18 cellular contexts compared by ENCODE assay signal in genomic region chr5:138951986-138952735, GRCh38.
DNase-seq lines count a peak whose midpoint lies in the region; ATAC-seq and TF ChIP-seq lines count a peak whose summit lies in the region.
"Had no signal": no experiment of that assay in that cellular context is flagged by ENCODE, and none has a peak within 500 bp of the region (broad histone marks: within the 10 kb centered on the region; RNA-seq: fewer than 3 reads in every experiment).

No MANE protein-coding gene starts in this region.

- no peak overlapping the region for H2BK15ac ChIP-seq in H9 (ENCODE audit: low read depth, low read length)

- no peak for TF ChIP-seq POLR2A in adrenal gland (IDR thresholded peaks at IDR 0.05)

- no peak overlapping the region for H3K56ac ChIP-seq in H9 (ENCODE audit: insufficient read length, low read depth, low read length)

- no peak overlapping the region for H2BK12ac ChIP-seq in H9 (ENCODE audit: insufficient read length, low read depth, low read length)

- no peak for TF ChIP-seq CTCF in H9 (conservative IDR thresholded peaks at IDR 0.05)
- TF ChIP-seq CTCF in adrenal gland (IDR thresholded peaks at IDR 0.05): no peak
- no peak for TF ChIP-seq CTCF in lung (IDR thresholded peaks at IDR 0.05; ENCODE audit: control extremely low read depth, extremely low read depth)

- no peaks in the 10 kb centered on the region for H3K79me2 ChIP-seq in H9 (ENCODE audit: insufficient read depth, low read length)

- H4K5ac ChIP-seq in H9 (ENCODE audit: insufficient read length, low read depth, low read length): no peak overlapping the region

- no peak overlapping the region for H2BK120ac ChIP-seq in H9 (ENCODE audit: low read depth, low read length, poor library complexity, severe bottlenecking)

- H3K18ac ChIP-seq in H9 (ENCODE audit: insufficient read length, low read depth, low read length): no peak overlapping the region

- no peak overlapping the region for H3K4me3 Mint-ChIP-seq in H9
- H3K4me3 Mint-ChIP-seq in activated T-helper 17 cell treated with anti-CD3 and anti-CD28 coated beads, Interleukin-2, amount 50 U/mL, for 72 hours: no peak overlapping the region
- H3K4me3 Mint-ChIP-seq: activated naive CD8-positive, alpha-beta T cell treated with anti-CD3 and anti-CD28 coated beads, Interleukin-2, amount 50 U/mL, for 24 hours had no signal

- peaks cover 26 to 33% of the 10 kb centered on the region in 2 experiments for H3K4me1 Mint-ChIP-seq in H9
- no peaks in the 10 kb centered on the region for H3K4me1 Mint-ChIP-seq in activated T-helper 17 cell treated with anti-CD3 and anti-CD28 coated beads, Interleukin-2, amount 50 U/mL, for 72 hours

- H4K20me1 ChIP-seq in H9 (ENCODE audit: control insufficient read depth, insufficient read depth, insufficient read length): no peaks in the 10 kb centered on the region

- peaks cover 0 to 3% (median 0%) of the 10 kb centered on the region in 3 experiments; a peak in 1 of 7 replicates for H3K36me3 Mint-ChIP-seq in H9 (ENCODE audit: insufficient read depth in 1 of 3, low read depth in 3 of 3)
- no peaks in the 10 kb centered on the region for H3K36me3 Mint-ChIP-seq in activated T-helper 17 cell treated with anti-CD3 and anti-CD28 coated beads, Interleukin-2, amount 50 U/mL, for 72 hours (ENCODE audit: low read depth)

- no peak for DNase-seq in H9
- DNase-seq in adrenal gland: no peak
- no peak for DNase-seq in lung (ENCODE audit: low spot score)
- no peak for DNase-seq in NCI-H82 treated with DMSO at 0.1 percent for 48 hours (lab: John Stamatoyannopoulos, UW; ENCODE audit: unreplicated experiment)
- DNase-seq: activated CD4-positive, alpha-beta T cell treated with anti-CD3 and anti-CD28 coated beads, Interleukin-2, amount 50 U/mL, for 1 hour; activated naive CD8-positive, alpha-beta T cell treated with anti-CD3 and anti-CD28 coated beads, Interleukin-2, amount 50 U/mL, for 24 hours; activated T-cell treated with anti-CD3 and anti-CD28 coated beads, Interleukin-2, amount 50 U/mL, for 1 hour; GOT3; Kasumi-1; SIG-M5; stimulated activated naive CD8-positive, alpha-beta T cell treated with anti-CD3 and anti-CD28 coated beads, Interleukin-15, Interleukin-2, amounts not matched to agents 100 U/mL and 50 U/mL, for 24 hours; T-helper 9 cell had no signal

- intact Hi-C loops in adrenal gland (cut with DNase I): no loop called here

- no peak overlapping the region for H2AK5ac ChIP-seq in H9 (ENCODE audit: insufficient read length, low read length)

- ATAC-seq in lung (ENCODE audit: insufficient read depth, low FRiP score) (no peak), GM21576 (IDR thresholded peaks at IDR 0.05; ENCODE audit: unreplicated experiment) (no peak)
- no peak for ATAC-seq in activated T-helper 17 cell treated with anti-CD3 and anti-CD28 coated beads, Interleukin-2, amount 50 U/mL, for 72 hours (replicated peaks)
- ATAC-seq: stimulated activated naive CD8-positive, alpha-beta T cell treated with anti-CD3 and anti-CD28 coated beads, Interleukin-15, Interleukin-2, amounts not matched to agents 100 U/mL and 50 U/mL, for 24 hours had no signal

- H2AFZ ChIP-seq in H9 (ENCODE audit: low read length): no peak overlapping the region
- H2AFZ ChIP-seq: parathyroid adenoma had no signal

- H3K4me3 ChIP-seq in adrenal gland (no peak overlapping the region), lung (no peak overlapping the region), subcutaneous abdominal adipose tissue (ENCODE audit: low read depth in 1 of 5, low read length in 5 of 5) (no peak overlapping the region)
- H3K4me3 ChIP-seq: mucosa of descending colon had no signal

- H3K4me1 ChIP-seq in H9 (ENCODE audit: insufficient read depth, low read length) (peaks cover 2% of the 10 kb centered on the region; the same call in 1 of the 2 replicates), adrenal gland (replicated peaks in 1 of 2) (peaks cover 48 to 74% of the 10 kb centered on the region in 2 donors), lung (ENCODE audit: control insufficient read depth in 2 of 2, insufficient read depth in 2 of 2, low read length in 2 of 2) (peaks cover 7 to 32% of the 10 kb centered on the region in 2 donors), subcutaneous abdominal adipose tissue (ENCODE audit: control insufficient read depth in 5 of 5, insufficient read depth in 5 of 5, low read length in 5 of 5) (peaks cover 24 to 78% (median 72%) of the 10 kb centered on the region in 5 donors)

- H3T11ph ChIP-seq in H9 (ENCODE audit: low read length): no peak overlapping the region

- H3K9me3 Mint-ChIP-seq in H9: no peaks in the 10 kb centered on the region
- H3K9me3 Mint-ChIP-seq in activated T-helper 17 cell treated with anti-CD3 and anti-CD28 coated beads, Interleukin-2, amount 50 U/mL, for 72 hours: no peaks in the 10 kb centered on the region
- H3K9me3 Mint-ChIP-seq: activated naive CD8-positive, alpha-beta T cell treated with anti-CD3 and anti-CD28 coated beads, Interleukin-2, amount 50 U/mL, for 24 hours had no signal

- H3K36me3 ChIP-seq in adrenal gland (replicated peaks in 1 of 2) (peaks cover 0 to 1% of the 10 kb centered on the region in 2 donors), lung (ENCODE audit: control insufficient read depth in 2 of 2, insufficient read depth in 2 of 2, low read length in 2 of 2) (peaks cover 0 to 7% of the 10 kb centered on the region in 2 donors), subcutaneous abdominal adipose tissue (ENCODE audit: control insufficient read depth in 5 of 5, insufficient read depth in 5 of 5, low read length in 5 of 5) (peaks cover 0 to 13% (median 7%) of the 10 kb centered on the region in 5 donors)

- H2BK5ac ChIP-seq in H9 (ENCODE audit: insufficient read length, low read length): no peak overlapping the region

- no CpG with 5 or more reads among the region's 17 CpGs for WGBS in H9 (ENCODE audit: extremely low coverage, insufficient read length, low lambda C conversion rate)
- 68 to 85% (median 82%) methylated on average over 9 to 17 of the region's 17 CpGs for WGBS in adrenal gland, 4 donors
- WGBS in lung, 2 donors: 86 to 93% methylated on average over 17 of the region's 17 CpGs

- H3K9me3 ChIP-seq in H9 (ENCODE audit: control insufficient read depth, low read depth, low read length) (no peaks in the 10 kb centered on the region), adrenal gland (replicated peaks in 1 of 3) (no peaks in the 10 kb centered on the region), lung (ENCODE audit: control insufficient read depth in 2 of 2, insufficient read depth in 1 of 2, low read length in 1 of 2) (no peaks in the 10 kb centered on the region), subcutaneous abdominal adipose tissue (ENCODE audit: control insufficient read depth in 5 of 5, low read length in 5 of 5) (no peaks in the 10 kb centered on the region)
- H3K9me3 ChIP-seq: mucosa of descending colon had no signal

- H3K27ac ChIP-seq in H9 (ENCODE audit: insufficient read length, low read depth, low read length) (no peak overlapping the region), adrenal gland (peak overlapping the region in 4 of 5 donors; percentile 61 to 87 (median 84)), lung (ENCODE audit: low read depth in 1 of 2, low read length in 1 of 2) (peak overlapping the region; percentile 15 to 55), subcutaneous abdominal adipose tissue (ENCODE audit: low read depth, low read length) (peak overlapping the region; percentile 69)
- H3K27ac ChIP-seq: epithelial cell of prostate, parathyroid adenoma had no signal

- H3K79me1 ChIP-seq in H9 (ENCODE audit: insufficient read depth, low read depth, low read length, poor library complexity, severe bottlenecking): no peaks in the 10 kb centered on the region

- H3K27me3 ChIP-seq in H9 (ENCODE audit: insufficient read depth, low read length) (no peaks in the 10 kb centered on the region), adrenal gland (no peaks in the 10 kb centered on the region), lung (ENCODE audit: control insufficient read depth, insufficient read depth) (no peaks in the 10 kb centered on the region), subcutaneous abdominal adipose tissue (ENCODE audit: control insufficient read depth in 5 of 5, insufficient read depth in 4 of 5, low read length in 5 of 5) (no peaks in the 10 kb centered on the region)

- H4K91ac ChIP-seq in H9 (ENCODE audit: insufficient read length, low read depth, low read length): no peak overlapping the region

- H3K23me2 ChIP-seq in H9 (ENCODE audit: insufficient read length, low read depth, low read length, poor library complexity, severe bottlenecking): no peaks in the 10 kb centered on the region

- H3K23ac ChIP-seq in H9 (ENCODE audit: insufficient read length, low read depth, low read length): no peak overlapping the region

- peak overlapping the region in 2 of 3 experiments; percentile 22 to 98; a peak in 1 of 7 replicates for H3K27ac Mint-ChIP-seq in H9
- H3K27ac Mint-ChIP-seq in activated T-helper 17 cell treated with anti-CD3 and anti-CD28 coated beads, Interleukin-2, amount 50 U/mL, for 72 hours: no peak overlapping the region
- H3K27ac Mint-ChIP-seq: activated naive CD8-positive, alpha-beta T cell treated with anti-CD3 and anti-CD28 coated beads, Interleukin-2, amount 50 U/mL, for 24 hours had no signal

- no peak overlapping the region for H2BK20ac ChIP-seq in H9 (ENCODE audit: low read depth, low read length, poor library complexity, severe bottlenecking)

- no peak overlapping the region for H4K8ac ChIP-seq in H9 (replicated peaks; ENCODE audit: insufficient read length, low read depth, low read length)

- no peak overlapping the region for H3K14ac ChIP-seq in H9 (ENCODE audit: insufficient read depth, low read length)

- no peak overlapping the region for H3K4me2 ChIP-seq in H9 (ENCODE audit: insufficient read depth, insufficient read length, low read length)

- H3K9ac ChIP-seq in H9 (ENCODE audit: extremely low read depth, insufficient read length, low read length): no peak overlapping the region
- peak overlapping the region in 1 of 5 donors; percentile 12 for H3K9ac ChIP-seq in subcutaneous abdominal adipose tissue (ENCODE audit: low read length in 5 of 5)
- H3K9ac ChIP-seq: parathyroid adenoma had no signal

- H3K27me3 Mint-ChIP-seq in H9 (ENCODE audit: low read depth): 0 out of 2 replicates have a peak, but pooled peaks cover 1% of the 10 kb centered on the region
- H3K27me3 Mint-ChIP-seq in activated T-helper 17 cell treated with anti-CD3 and anti-CD28 coated beads, Interleukin-2, amount 50 U/mL, for 72 hours: no peaks in the 10 kb centered on the region
- H3K27me3 Mint-ChIP-seq: activated naive CD8-positive, alpha-beta T cell treated with anti-CD3 and anti-CD28 coated beads, Interleukin-2, amount 50 U/mL, for 24 hours had no signal

- no peak overlapping the region for H3K4ac ChIP-seq in H9 (ENCODE audit: low read depth, low read length)
